In genomic region chr2:74048147-74048546, GRCh38 we compare ENCODE assay signal across 18 cellular contexts.
DNase-seq lines count a peak whose midpoint lies in the region; ATAC-seq and TF ChIP-seq lines count a peak whose summit lies in the region.
"Had no signal": no experiment of that assay in that cellular context is flagged by ENCODE, and none has a peak within 500 bp of the region (broad histone marks: within the 10 kb centered on the region; RNA-seq: fewer than 3 reads in every experiment).

No MANE protein-coding gene starts in this region.

- no peak overlapping the region for H3K27ac ChIP-seq in naive thymus-derived CD4-positive, alpha-beta T cell (ENCODE audit: low read depth, low read length)
- H3K27ac ChIP-seq in suprapubic skin: peak overlapping the region; percentile 5

- in situ Hi-C loops in G401 (cut with HindIII; ENCODE audit: low sequenced_read_pairs): no loop called here

- no peak for TF ChIP-seq POLR2A in suprapubic skin (IDR thresholded peaks at IDR 0.05)

- no peak for ATAC-seq in activated CD8-positive, alpha-beta T cell treated with anti-CD3 and anti-CD28 coated beads, Interleukin-2, amount 10 ng/mL, durations not matched to agents 7 days and 5 days
- ATAC-seq in activated CD8-positive, alpha-beta T cell treated with anti-CD3 and anti-CD28 coated beads for 36 hours: no peak
- no peak for ATAC-seq in activated T-helper 17 cell treated with anti-CD3 and anti-CD28 coated beads, Interleukin-2, amount 50 U/mL, for 72 hours (replicated peaks)
- no peak for ATAC-seq in naive thymus-derived CD4-positive, alpha-beta T cell
- ATAC-seq: HepG2 had no signal

- peak overlapping the region; percentile 57 for H3K27ac Mint-ChIP-seq in activated CD8-positive, alpha-beta T cell treated with anti-CD3 and anti-CD28 coated beads, Interleukin-2, amount 10 ng/mL, durations not matched to agents 7 days and 5 days
- H3K27ac Mint-ChIP-seq in activated CD8-positive, alpha-beta T cell treated with anti-CD3 and anti-CD28 coated beads for 36 hours: no peak overlapping the region
- peak overlapping the region; percentile 51 for H3K27ac Mint-ChIP-seq in activated T-helper 17 cell treated with anti-CD3 and anti-CD28 coated beads, Interleukin-2, amount 50 U/mL, for 72 hours
- H3K27ac Mint-ChIP-seq in naive thymus-derived CD4-positive, alpha-beta T cell: peak overlapping the region in 7 of 9 donors; percentile 66 to 81 (median 76)
- H3K27ac Mint-ChIP-seq in chondrocyte (ENCODE audit: unreplicated experiment): no peak overlapping the region

- no peak overlapping the region for H3K4me3 ChIP-seq in naive thymus-derived CD4-positive, alpha-beta T cell (ENCODE audit: low read length)
- H3K4me3 ChIP-seq in suprapubic skin: no peak overlapping the region

- CTCF ChIA-PET in activated CD8-positive, alpha-beta T cell treated with anti-CD3 and anti-CD28 coated beads, Interleukin-2, amount 10 ng/mL, durations not matched to agents 7 days and 5 days (lab: Charles Lee): no interaction called here
- CTCF ChIA-PET in activated CD8-positive, alpha-beta T cell treated with anti-CD3 and anti-CD28 coated beads for 36 hours (lab: Charles Lee): interaction anchor here (0.8 to 1.4 kb wide), 2 partner anchors 9 to 224 kb away, joined by 3 read pairs; no protein-coding TSS in a partner anchor
- CTCF ChIA-PET in naive thymus-derived CD4-positive, alpha-beta T cell (lab: Charles Lee): no interaction called here

- H3K27me3 Mint-ChIP-seq in activated CD8-positive, alpha-beta T cell treated with anti-CD3 and anti-CD28 coated beads, Interleukin-2, amount 10 ng/mL, durations not matched to agents 7 days and 5 days (ENCODE audit: low read depth): no peaks in the 10 kb centered on the region
- H3K27me3 Mint-ChIP-seq in activated CD8-positive, alpha-beta T cell treated with anti-CD3 and anti-CD28 coated beads for 36 hours: no peaks in the 10 kb centered on the region
- no peaks in the 10 kb centered on the region for H3K27me3 Mint-ChIP-seq in activated T-helper 17 cell treated with anti-CD3 and anti-CD28 coated beads, Interleukin-2, amount 50 U/mL, for 72 hours
- H3K27me3 Mint-ChIP-seq in naive thymus-derived CD4-positive, alpha-beta T cell: no peaks in the 10 kb centered on the region
- no peaks in the 10 kb centered on the region for H3K27me3 Mint-ChIP-seq in chondrocyte (ENCODE audit: low read depth)

- H3K9me3 ChIP-seq in naive thymus-derived CD4-positive, alpha-beta T cell (ENCODE audit: control insufficient read depth in 2 of 3, low read length in 3 of 3): no peaks in the 10 kb centered on the region
- H3K9me3 ChIP-seq in suprapubic skin: no peaks in the 10 kb centered on the region

- peaks cover 0 to 41% (median 6%) of the 10 kb centered on the region in 3 experiments for H3K36me3 ChIP-seq in naive thymus-derived CD4-positive, alpha-beta T cell (ENCODE audit: control insufficient read depth in 2 of 3, insufficient read depth in 3 of 3, low read length in 3 of 3)
- peaks cover 24% of the 10 kb centered on the region for H3K36me3 ChIP-seq in suprapubic skin

- H3K36me3 Mint-ChIP-seq in activated CD8-positive, alpha-beta T cell treated with anti-CD3 and anti-CD28 coated beads, Interleukin-2, amount 10 ng/mL, durations not matched to agents 7 days and 5 days (ENCODE audit: low read depth): peaks cover 16% of the 10 kb centered on the region
- peaks cover 22% of the 10 kb centered on the region for H3K36me3 Mint-ChIP-seq in activated CD8-positive, alpha-beta T cell treated with anti-CD3 and anti-CD28 coated beads for 36 hours (ENCODE audit: low read depth)
- peaks cover 49% of the 10 kb centered on the region for H3K36me3 Mint-ChIP-seq in activated T-helper 17 cell treated with anti-CD3 and anti-CD28 coated beads, Interleukin-2, amount 50 U/mL, for 72 hours (ENCODE audit: low read depth)
- peaks cover 4 to 27% (median 7%) of the 10 kb centered on the region in 5 donors for H3K36me3 Mint-ChIP-seq in naive thymus-derived CD4-positive, alpha-beta T cell
- peaks cover 10% of the 10 kb centered on the region for H3K36me3 Mint-ChIP-seq in chondrocyte (ENCODE audit: low read depth)

- TF ChIP-seq EP300 in suprapubic skin (IDR thresholded peaks at IDR 0.05): no peak

- H3K4me1 ChIP-seq in naive thymus-derived CD4-positive, alpha-beta T cell (ENCODE audit: control insufficient read depth in 2 of 2, insufficient read depth in 2 of 2, low read length in 2 of 2): peaks cover 6 to 7% of the 10 kb centered on the region in 2 donors
- peaks cover 28% of the 10 kb centered on the region for H3K4me1 ChIP-seq in suprapubic skin

- H3K27me3 ChIP-seq in naive thymus-derived CD4-positive, alpha-beta T cell (ENCODE audit: control insufficient read depth in 2 of 2, insufficient read depth in 2 of 2, low read length in 2 of 2): no peaks in the 10 kb centered on the region
- H3K27me3 ChIP-seq in suprapubic skin: no peaks in the 10 kb centered on the region

- H3K4me3 Mint-ChIP-seq in activated CD8-positive, alpha-beta T cell treated with anti-CD3 and anti-CD28 coated beads, Interleukin-2, amount 10 ng/mL, durations not matched to agents 7 days and 5 days: no peak overlapping the region
- no peak overlapping the region for H3K4me3 Mint-ChIP-seq in activated CD8-positive, alpha-beta T cell treated with anti-CD3 and anti-CD28 coated beads for 36 hours
- H3K4me3 Mint-ChIP-seq in activated T-helper 17 cell treated with anti-CD3 and anti-CD28 coated beads, Interleukin-2, amount 50 U/mL, for 72 hours: no peak overlapping the region
- no peak overlapping the region for H3K4me3 Mint-ChIP-seq in naive thymus-derived CD4-positive, alpha-beta T cell
- no peak overlapping the region for H3K4me3 Mint-ChIP-seq in chondrocyte (ENCODE audit: unreplicated experiment)

- H3K4me1 Mint-ChIP-seq in activated CD8-positive, alpha-beta T cell treated with anti-CD3 and anti-CD28 coated beads, Interleukin-2, amount 10 ng/mL, durations not matched to agents 7 days and 5 days (ENCODE audit: low read depth): peaks cover 25% of the 10 kb centered on the region
- peaks cover 29% of the 10 kb centered on the region for H3K4me1 Mint-ChIP-seq in activated CD8-positive, alpha-beta T cell treated with anti-CD3 and anti-CD28 coated beads for 36 hours (ENCODE audit: low read depth)
- H3K4me1 Mint-ChIP-seq in activated T-helper 17 cell treated with anti-CD3 and anti-CD28 coated beads, Interleukin-2, amount 50 U/mL, for 72 hours: peaks cover 9% of the 10 kb centered on the region
- H3K4me1 Mint-ChIP-seq in naive thymus-derived CD4-positive, alpha-beta T cell: peaks cover 18 to 64% (median 59%) of the 10 kb centered on the region in 7 donors
- peaks cover 29% of the 10 kb centered on the region for H3K4me1 Mint-ChIP-seq in chondrocyte (ENCODE audit: low read depth)

- TF ChIP-seq CTCF in activated CD8-positive, alpha-beta T cell treated with anti-CD3 and anti-CD28 coated beads for 36 hours (IDR thresholded peaks at IDR 0.05): no peak
- TF ChIP-seq CTCF in suprapubic skin (IDR thresholded peaks at IDR 0.05) (no peak), chondrocyte (IDR thresholded peaks at IDR 0.05) (no peak)

- 63% methylated on average over 6 of the region's 7 CpGs for WGBS in suprapubic skin

- H3K9me3 Mint-ChIP-seq in activated CD8-positive, alpha-beta T cell treated with anti-CD3 and anti-CD28 coated beads, Interleukin-2, amount 10 ng/mL, durations not matched to agents 7 days and 5 days (ENCODE audit: insufficient read depth): no peaks in the 10 kb centered on the region
- no peaks in the 10 kb centered on the region for H3K9me3 Mint-ChIP-seq in activated CD8-positive, alpha-beta T cell treated with anti-CD3 and anti-CD28 coated beads for 36 hours
- no peaks in the 10 kb centered on the region for H3K9me3 Mint-ChIP-seq in activated T-helper 17 cell treated with anti-CD3 and anti-CD28 coated beads, Interleukin-2, amount 50 U/mL, for 72 hours
- H3K9me3 Mint-ChIP-seq in naive thymus-derived CD4-positive, alpha-beta T cell: no peaks in the 10 kb centered on the region
- no peaks in the 10 kb centered on the region for H3K9me3 Mint-ChIP-seq in chondrocyte (ENCODE audit: low read depth)

- intact Hi-C loops in activated CD8-positive, alpha-beta T cell treated with anti-CD3 and anti-CD28 coated beads for 36 hours (cut with micrococcal nuclease): no loop called here
- intact Hi-C loops in naive thymus-derived CD4-positive, alpha-beta T cell (cut with micrococcal nuclease): no loop called here

- DNase-seq in activated CD8-positive, alpha-beta T cell treated with anti-CD3 and anti-CD28 coated beads, Interleukin-2, amount 10 ng/mL, durations not matched to agents 7 days and 5 days: no peak
- no peak for DNase-seq in activated CD8-positive, alpha-beta T cell treated with anti-CD3 and anti-CD28 coated beads for 36 hours
- no peak for DNase-seq in naive thymus-derived CD4-positive, alpha-beta T cell
- DNase-seq in suprapubic skin (ENCODE audit: low spot score in 2 of 2): no peak
- DNase-seq in NCI-H128 (lab: John Stamatoyannopoulos, UW; ENCODE audit: unreplicated experiment): no peak
- no peak for DNase-seq in chondrocyte (ENCODE audit: low spot score)
- no peak for DNase-seq in G401 (ENCODE audit: low spot score)
- DNase-seq: 8988T, KG1, MV-4-11, NCI-H1417 treated with DMSO at 0.1 percent for 48 hours, NCI-H1930, NCI-H226, NCI-H524, NCI-H82, SHP77 had no signal

- POLR2A ChIA-PET in activated CD8-positive, alpha-beta T cell treated with anti-CD3 and anti-CD28 coated beads, Interleukin-2, amount 10 ng/mL, durations not matched to agents 7 days and 5 days (lab: Charles Lee): interaction anchor here (0.6 kb wide), 1 partner anchor 16 kb away, joined by 5 read pairs; no protein-coding TSS in a partner anchor
- POLR2A ChIA-PET in activated CD8-positive, alpha-beta T cell treated with anti-CD3 and anti-CD28 coated beads for 36 hours (lab: Charles Lee): interaction anchor here (1.0 kb wide), 1 partner anchor 16 kb away, joined by 3 read pairs; no protein-coding TSS in a partner anchor
- POLR2A ChIA-PET in naive thymus-derived CD4-positive, alpha-beta T cell (lab: Charles Lee): interaction anchor here (1.5 kb wide), 1 partner anchor 10 kb away, joined by 3 read pairs; no protein-coding TSS in a partner anchor

Comparison
In these comparisons a context has a peak if more than half of its experiments do, and no peak if none do; other contexts are left out.
1. H3K27ac Mint-ChIP-seq: peak in activated CD8-positive, alpha-beta T cell treated with anti-CD3 and anti-CD28 coated beads, Interleukin-2, amount 10 ng/mL, durations not matched to agents 7 days and 5 days (single experiment), activated T-helper 17 cell treated with anti-CD3 and anti-CD28 coated beads, Interleukin-2, amount 50 U/mL, for 72 hours (single experiment) and naive thymus-derived CD4-positive, alpha-beta T cell (7 of 9); none in activated CD8-positive, alpha-beta T cell treated with anti-CD3 and anti-CD28 coated beads for 36 hours (single experiment) and chondrocyte (single experiment).